In genomic region chr7:73522081-73522818, GRCh38 we compare ENCODE assay signal across 8 cellular contexts. TPM values are rescaled to one million over a fixed set of nuclear protein-coding genes. Genes with fewer than 3 reads are reported as not detected.
DNase-seq lines count a peak whose midpoint lies in the region; ATAC-seq and TF ChIP-seq lines count a peak whose summit lies in the region.

BAZ1B (minus strand) TSS chr7:73522293; CDS start chr7:73521933, 360 bp downstream.

- peaks cover 20% of the 10 kb centered on the region for H3K36me3 Mint-ChIP-seq in natural killer cell treated with Interleukin-12 subunit alpha and Interleukin-12 subunit beta and Interleukin-15 and Interleukin-18, amount 100 ng/mL, for 72 hours

- H3K4me3 Mint-ChIP-seq in natural killer cell treated with Interleukin-12 subunit alpha and Interleukin-12 subunit beta and Interleukin-15 and Interleukin-18, amount 100 ng/mL, for 72 hours = peak within 1 kb of the TSS; percentile 94

- peak within 1 kb of the TSS; percentile 77 for H3K4me3 ChIP-seq in H7 (ENCODE audit: insufficient read depth, low read depth, low read length)
- peak within 1 kb of the TSS; percentile 67 for H3K4me3 ChIP-seq in fibroblast of pulmonary artery (replicated peaks; ENCODE audit: low read depth, low read length)

- ATAC-seq in natural killer cell treated with Interleukin-12 subunit alpha and Interleukin-12 subunit beta and Interleukin-15 and Interleukin-18, amount 100 ng/mL, for 72 hours = peak; percentile 96 to 98
- peak; percentile 94 for ATAC-seq in stimulated activated naive CD8-positive, alpha-beta T cell treated with anti-CD3 and anti-CD28 coated beads, Interleukin-15, Interleukin-2, amounts not matched to agents 100 U/mL and 50 U/mL, for 24 hours

- peaks cover 5% of the 10 kb centered on the region for H3K36me3 ChIP-seq in H7 (replicated peaks; ENCODE audit: control insufficient read depth, insufficient read depth, low read length)

- no peaks in the 10 kb centered on the region for H3K9me3 Mint-ChIP-seq in natural killer cell treated with Interleukin-12 subunit alpha and Interleukin-12 subunit beta and Interleukin-15 and Interleukin-18, amount 100 ng/mL, for 72 hours

- no peak for TF ChIP-seq CTCF in fibroblast of pulmonary artery (IDR thresholded peaks at IDR 0.05; ENCODE audit: low read length, missing control alignments)

- no peaks in the 10 kb centered on the region for H3K27me3 Mint-ChIP-seq in natural killer cell treated with Interleukin-12 subunit alpha and Interleukin-12 subunit beta and Interleukin-15 and Interleukin-18, amount 100 ng/mL, for 72 hours

- DNase-seq in ELR (ENCODE audit: low read depth) (peak; percentile 99), H7 (peak; percentile 99), M059J (ENCODE audit: low read depth) (peak; percentile 97), SHP77 (lab: John Stamatoyannopoulos, UW) (peak; percentile 94 to 95), fibroblast of pulmonary artery (ENCODE audit: low read depth) (peak; percentile 99)
- peak; percentile 96 for DNase-seq in activated effector memory CD4-positive, alpha-beta T cell treated with Interleukin-2 at 50 U/mL for 16 hours
- peak; percentile 98 for DNase-seq in natural killer cell treated with Interleukin-12 subunit alpha and Interleukin-12 subunit beta and Interleukin-15 and Interleukin-18, amount 100 ng/mL, for 72 hours (ENCODE audit: low spot score)
- DNase-seq in stimulated activated naive CD8-positive, alpha-beta T cell treated with anti-CD3 and anti-CD28 coated beads, Interleukin-15, Interleukin-2, amounts not matched to agents 100 U/mL and 50 U/mL, for 24 hours = peak; percentile 98

- H3K4me1 Mint-ChIP-seq in natural killer cell treated with Interleukin-12 subunit alpha and Interleukin-12 subunit beta and Interleukin-15 and Interleukin-18, amount 100 ng/mL, for 72 hours (ENCODE audit: low read depth in 2 of 2) = peaks cover 56 to 68% of the 10 kb centered on the region in 2 donors

- peak within 1 kb of the TSS; percentile 95 for H3K27ac Mint-ChIP-seq in natural killer cell treated with Interleukin-12 subunit alpha and Interleukin-12 subunit beta and Interleukin-15 and Interleukin-18, amount 100 ng/mL, for 72 hours

- H3K27me3 ChIP-seq in H7 (ENCODE audit: control insufficient read depth, insufficient read depth, low read length) = no peaks in the 10 kb centered on the region

RNA-seq across cellular contexts. Expression of gene BAZ1B, which starts in this region (rescaled TPM):
- total RNA-seq in H7 (2014; rRNA removed; shearing (Covaris generic)) = 44.6 and 57.9 TPM in 2 replicates
- 50.3 and 87.8 TPM in 2 replicates for total RNA-seq in M059J (2014; rRNA removed; shearing (Covaris generic))
- total RNA-seq in natural killer cell treated with Interleukin-12 subunit alpha and Interleukin-12 subunit beta and Interleukin-15 and Interleukin-18, amount 100 ng/mL, for 72 hours = 100 to 1,000 TPM in 1 of 2 donors, 10 to 100 TPM in 1; 79.0 to 132 TPM

Comparison
In these comparisons a context has a peak if more than half of its experiments do, and no peak if none do; other contexts are left out.
1. Peak in every context shown above with its lines: DNase-seq, ATAC-seq and H3K4me3 ChIP-seq.